Comparison of ENCODE assay signal across 30 cellular contexts in the genomic region with DNA sequence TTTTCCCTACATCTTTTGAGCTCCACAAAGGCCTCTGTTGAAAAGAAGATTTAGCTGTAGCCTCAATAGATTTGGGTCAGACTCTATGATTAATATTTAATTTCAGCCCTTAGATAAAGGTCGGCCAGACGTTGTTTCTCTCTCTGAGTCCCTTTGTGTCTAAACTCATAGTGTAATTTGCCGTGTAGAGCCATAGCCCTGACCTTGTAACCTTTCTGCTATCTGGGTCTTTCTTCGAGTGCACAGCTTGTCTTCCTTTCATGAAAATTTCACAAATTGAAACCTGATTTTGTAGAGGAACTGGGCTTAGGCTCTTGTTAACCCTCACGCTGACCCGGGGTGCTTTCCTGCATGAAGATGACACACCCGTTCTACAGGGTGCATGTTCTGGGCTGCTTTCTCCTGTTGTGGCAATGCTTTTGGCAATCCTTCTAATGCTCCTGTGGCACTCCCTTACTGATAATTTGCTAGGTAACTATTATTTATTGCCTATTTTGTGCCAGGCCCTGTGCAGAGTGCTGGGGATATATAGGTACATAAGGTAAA. TPM values are rescaled to one million over a fixed set of nuclear protein-coding genes. Genes with fewer than 3 reads are reported as not detected.
DNase-seq lines count a peak whose midpoint lies in the region; ATAC-seq, FAIRE-seq and TF ChIP-seq lines count a peak whose summit lies in the region.
"Had no signal": no experiment of that assay in that cellular context is flagged by ENCODE, and none has a peak within 500 bp of the region (broad histone marks: within the 10 kb centered on the region; RNA-seq: fewer than 3 reads in every experiment).

No MANE protein-coding gene starts in this region.

- H3K23ac ChIP-seq in H1 (ENCODE audit: insufficient read length): no peak overlapping the region

- H3K56ac ChIP-seq in H1 (replicated peaks; ENCODE audit: insufficient read length, low read depth, low read length): no peak overlapping the region

- H3K4ac ChIP-seq in H1 (replicated peaks; ENCODE audit: insufficient read length, low read depth, low read length): no peak overlapping the region

- H2BK120ac ChIP-seq in H1 (replicated peaks; ENCODE audit: low read depth, low read length): no peak overlapping the region

- H2BK12ac ChIP-seq in H1 (ENCODE audit: low read depth, low read length): no peak overlapping the region

- no peaks in the 10 kb centered on the region for H3K23me2 ChIP-seq in H1 (ENCODE audit: low read depth, low read length)

- no peaks in the 10 kb centered on the region for H3K79me1 ChIP-seq in H1 (ENCODE audit: low read depth, low read length)

- intact Hi-C loops in pancreas (cut with DNase I): no loop called here
- intact Hi-C loops in activated CD4-positive, alpha-beta T cell treated with anti-CD3 and anti-CD28 coated beads for 36 hours (cut with DNase I, micrococcal nuclease): no loop called here

- H3K9me3 ChIP-seq in H1 (ENCODE audit: insufficient read depth in 2 of 2, low read depth in 1 of 2, low read length in 1 of 2): no peaks in the 10 kb centered on the region
- no peaks in the 10 kb centered on the region for H3K9me3 ChIP-seq in pancreas
- no peaks in the 10 kb centered on the region for H3K9me3 ChIP-seq in tibial nerve
- H3K9me3 ChIP-seq: BE2C, HAP-1, MG63 had no signal

- no peak overlapping the region for H3K4me2 ChIP-seq in H1 (ENCODE audit: insufficient read depth in 1 of 2, low read depth in 2 of 2, low read length in 2 of 2)

- H4K8ac ChIP-seq in H1 (ENCODE audit: extremely low read depth, insufficient read depth, low read length): no peak overlapping the region

- FAIRE-seq in H1 (lab: Jason Lieb, UNC): no peak
- no peak for FAIRE-seq in pancreas (lab: Jason Lieb, UNC)
- FAIRE-seq: GM12892, GM19239, HTR-8/SVneo had no signal

- TF ChIP-seq RAD21 in H1 (IDR thresholded peaks at IDR 0.05 in 1 of 2, conservative IDR thresholded peaks at IDR 0.05 in 1 of 2; ENCODE audit: low read depth in 2 of 2, low read length in 2 of 2): no peak

- WGBS in H1 (ENCODE audit: extremely low coverage in 1 of 2, insufficient coverage in 1 of 2, insufficient read length in 1 of 2, insufficient replicate concordance in 2 of 2, low coverage in 1 of 2, low lambda C conversion rate in 2 of 2, missing lambda C conversion rate in 1 of 2), 2 experiments: 86% methylated on average over 7 of the region's 7 CpGs; no CpG with 5 or more reads in 1 of the 2 experiments
- 39 to 45% methylated on average over 7 of the region's 7 CpGs for WGBS in pancreas, 2 donors
- 46 to 47% methylated on average over 7 of the region's 7 CpGs for WGBS in tibial nerve, 2 donors

- H2BK15ac ChIP-seq in H1 (ENCODE audit: low read length): no peak overlapping the region

- H3K4me3 ChIP-seq in H1 (ENCODE audit: extremely low read depth in 1 of 4, insufficient read depth in 2 of 4, low read depth in 3 of 4, low read length in 4 of 4) (no peak overlapping the region), pancreas (no peak overlapping the region), tibial nerve (no peak overlapping the region)
- H3K4me3 ChIP-seq: GM23248, HAP-1, MG63 had no signal

- H3K79me2 ChIP-seq in H1 (ENCODE audit: control insufficient read depth in 1 of 2, insufficient read depth in 2 of 2, low read length in 2 of 2): no peaks in the 10 kb centered on the region

- H3K4me3 Mint-ChIP-seq in activated CD4-positive, alpha-beta T cell treated with anti-CD3 and anti-CD28 coated beads for 36 hours: no peak overlapping the region
- H3K4me3 Mint-ChIP-seq: CD14-positive monocyte; CD8-positive, alpha-beta memory T cell; HFFc6 had no signal

- H3K36me3 ChIP-seq in H1 (ENCODE audit: control insufficient read depth in 2 of 4, insufficient read depth in 4 of 4, low read length in 3 of 4): no peaks in the 10 kb centered on the region
- H3K36me3 ChIP-seq in pancreas: no peaks in the 10 kb centered on the region
- H3K36me3 ChIP-seq in tibial nerve: no peaks in the 10 kb centered on the region
- H3K36me3 ChIP-seq: BE2C, HAP-1, MG63 had no signal

- H4K91ac ChIP-seq in H1 (replicated peaks; ENCODE audit: insufficient read length, low read length): no peak overlapping the region

- no peak overlapping the region for H2BK5ac ChIP-seq in H1 (ENCODE audit: low read depth, low read length)

- H3K18ac ChIP-seq in H1 (ENCODE audit: extremely low read depth, low read length): no peak overlapping the region

- peaks cover 0 to 1% of the 10 kb centered on the region in 2 experiments for H4K20me1 ChIP-seq in H1 (replicated peaks in 1 of 2; ENCODE audit: control insufficient read depth in 1 of 2, insufficient read depth in 2 of 2, low read length in 2 of 2)

- H3K27ac ChIP-seq in H1 (ENCODE audit: low read depth, low read length) (no peak overlapping the region), pancreas (no peak overlapping the region), tibial nerve (no peak overlapping the region)
- H3K27ac ChIP-seq: GM23248 had no signal

- no peak overlapping the region for H3K9ac ChIP-seq in H1 (replicated peaks in 1 of 4; ENCODE audit: extremely low read depth in 1 of 4, low read depth in 3 of 4, low read length in 3 of 4)
- H3K9ac ChIP-seq: GM23248 had no signal

- no peaks in the 10 kb centered on the region for H3K36me3 Mint-ChIP-seq in activated CD4-positive, alpha-beta T cell treated with anti-CD3 and anti-CD28 coated beads for 36 hours (ENCODE audit: low read depth)
- H3K36me3 Mint-ChIP-seq: CD14-positive monocyte; CD8-positive, alpha-beta memory T cell had no signal

- H3K4me1 Mint-ChIP-seq in activated CD4-positive, alpha-beta T cell treated with anti-CD3 and anti-CD28 coated beads for 36 hours: no peaks in the 10 kb centered on the region
- H3K4me1 Mint-ChIP-seq: CD8-positive, alpha-beta memory T cell had no signal

- no peak overlapping the region for H4K5ac ChIP-seq in H1 (ENCODE audit: insufficient read length, low read depth, low read length)

- no peak overlapping the region for H2AK5ac ChIP-seq in H1 (ENCODE audit: low read depth, low read length)

- no peaks in the 10 kb centered on the region for H3K4me1 ChIP-seq in H1 (replicated peaks in 1 of 4; ENCODE audit: control insufficient read depth in 3 of 4, insufficient read depth in 4 of 4, low read length in 3 of 4)
- H3K4me1 ChIP-seq in pancreas: peaks cover 0 to 6% (median 0%) of the 10 kb centered on the region in 3 donors
- H3K4me1 ChIP-seq in tibial nerve: peaks cover 0 to 16% (median 0%) of the 10 kb centered on the region in 4 donors
- H3K4me1 ChIP-seq: HAP-1 had no signal

- CTCF ChIA-PET in H1 (lab: Charles Lee; ENCODE audit: partially characterized antibody): interaction anchor here (1.2 kb wide), 1 partner anchor 13 kb away, joined by 5 read pairs; no protein-coding TSS in a partner anchor
- CTCF ChIA-PET in activated CD4-positive, alpha-beta T cell treated with anti-CD3 and anti-CD28 coated beads for 36 hours (lab: Charles Lee): no interaction called here

- TF ChIP-seq EP300 in H1 (IDR thresholded peaks at IDR 0.05; ENCODE audit: borderline replicate concordance in 1 of 2, low read depth in 2 of 2, low read length in 2 of 2) (no peak), tibial nerve (IDR thresholded peaks at IDR 0.05) (no peak)

- POLR2A ChIA-PET in H1 (lab: Charles Lee; ENCODE audit: partially characterized antibody): no interaction called here
- POLR2A ChIA-PET in activated CD4-positive, alpha-beta T cell treated with anti-CD3 and anti-CD28 coated beads for 36 hours (lab: Charles Lee): no interaction called here

- TF ChIP-seq POLR2A in H1 (IDR thresholded peaks at IDR 0.05; ENCODE audit: control extremely low read depth in 1 of 2, low read depth in 2 of 2, low read length in 2 of 2): no peak
- no peak for TF ChIP-seq POLR2A in tibial nerve (IDR thresholded peaks at IDR 0.05)

- H3K27ac Mint-ChIP-seq in activated CD4-positive, alpha-beta T cell treated with anti-CD3 and anti-CD28 coated beads for 36 hours: no peak overlapping the region
- H3K27ac Mint-ChIP-seq: CD8-positive, alpha-beta memory T cell; HFFc6 had no signal

- H2AFZ ChIP-seq in H1 (ENCODE audit: low read length): peak overlapping the region; percentile 61; the same call in 1 of the 2 replicates
- H2AFZ ChIP-seq: GM23248 had no signal

- ATAC-seq in GM18867 (IDR thresholded peaks at IDR 0.05; ENCODE audit: unreplicated experiment) (peak; percentile 43), pancreas (peak in 3 of 4 donors; percentile 42 to 54 (median 48))
- no peak for ATAC-seq in activated CD4-positive, alpha-beta T cell treated with anti-CD3 and anti-CD28 coated beads for 36 hours
- ATAC-seq: Panc1 had no signal

- H3K14ac ChIP-seq in H1 (ENCODE audit: insufficient read length): no peak overlapping the region

- H2BK20ac ChIP-seq in H1 (ENCODE audit: low read length): no peak overlapping the region

- no peak for DNase-seq in H1 (ENCODE audit: low read depth in 1 of 2, low spot score in 2 of 2)
- DNase-seq in islet precursor cell: peak; percentile 25
- DNase-seq in pancreas: no peak
- no peak for DNase-seq in tibial nerve (ENCODE audit: low spot score in 2 of 2)
- no peak for DNase-seq in EL
- no peak for DNase-seq in NCI-H748 treated with DMSO at 0.1 percent for 48 hours (lab: John Stamatoyannopoulos, UW)
- no peak for DNase-seq in activated CD4-positive, alpha-beta T cell treated with anti-CD3 and anti-CD28 coated beads for 36 hours
- DNase-seq: 8988T; ACHN; BE2C; CD8-positive, alpha-beta memory T cell; DMS 273 treated with DMSO at 0.1 percent for 48 hours; DMS79 treated with DMSO at 0.1 percent for 48 hours; GM23248; HFFc6; KBM-7; MG63; NCI-H1105 treated with DMSO at 0.1 percent for 48 hours; NCI-H146; NCI-H1930; NCI-H2107; NCI-H526 treated with DMSO at 0.1 percent for 48 hours; SHP77 treated with DMSO at 0.1 percent for 48 hours had no signal

- no peaks in the 10 kb centered on the region for H3K9me3 Mint-ChIP-seq in activated CD4-positive, alpha-beta T cell treated with anti-CD3 and anti-CD28 coated beads for 36 hours (ENCODE audit: low read depth)
- H3K9me3 Mint-ChIP-seq: CD8-positive, alpha-beta memory T cell; HFFc6 had no signal

- no peaks in the 10 kb centered on the region for H3K27me3 ChIP-seq in H1 (replicated peaks in 1 of 4; ENCODE audit: control insufficient read depth in 3 of 4, extremely low read depth in 1 of 4, insufficient read depth in 3 of 4, low read length in 3 of 4)
- H3K27me3 ChIP-seq in pancreas: no peaks in the 10 kb centered on the region
- H3K27me3 ChIP-seq in tibial nerve: no peaks in the 10 kb centered on the region
- H3K27me3 ChIP-seq: BE2C, MG63 had no signal

- TF ChIP-seq CTCF in H1 (IDR thresholded peaks at IDR 0.05; ENCODE audit: control extremely low read depth in 1 of 3, insufficient read depth in 1 of 3, low read depth in 1 of 3, low read length in 3 of 3) (no peak), pancreas (IDR thresholded peaks at IDR 0.05) (no peak), tibial nerve (IDR thresholded peaks at IDR 0.05) (no peak)

- H3K27me3 Mint-ChIP-seq in activated CD4-positive, alpha-beta T cell treated with anti-CD3 and anti-CD28 coated beads for 36 hours: peaks cover 8% of the 10 kb centered on the region

RNA-seq across cellular contexts. Expression of a gene that starts 21.2 kb away (rescaled TPM):
- total RNA-seq in H1 (2021; fragmentation: NEBNext Ultra II Directional; extraction: Animal tissue kit (Norgen Biotek cat#: 25700)): 1.1 and 2.2 TPM in 2 replicates
- 0.16 and 0.33 TPM in 2 replicates for polyA plus RNA-seq in H1 (2011; rRNA removed)
- 0.61 TPM for polyA plus RNA-seq in H1 (2011; cell fraction: cytosol; rRNA removed)
- 0.54 TPM for polyA plus RNA-seq in H1 (2011; cell fraction: nucleus; rRNA removed)
- 0.64 to 2.3 TPM (median 0.90 TPM) in 4 replicates for polyA plus RNA-seq in H1 (2012, experiment 1 of 2)
- not detected for polyA plus RNA-seq in H1 (2012, experiment 2 of 2)
- 0.87 TPM for polyA plus RNA-seq in H1 (2013, experiment 1 of 2)
- polyA plus RNA-seq in H1 (2013, experiment 2 of 2): 1.2 TPM
- not detected in 2 replicates for polyA minus RNA-seq in H1 (2011; rRNA and poly(A)+ RNA removed)
- not detected for polyA minus RNA-seq in H1 (2011; cell fraction: cytosol; rRNA and poly(A)+ RNA removed)
- 1.3 TPM for polyA minus RNA-seq in H1 (2011; cell fraction: nucleus; rRNA and poly(A)+ RNA removed)
- 1 to 10 TPM in 5 of 6 donors, under 1 TPM in 1; 0.88 to 6.4 (median 2.1) TPM for total RNA-seq in pancreas
- polyA plus RNA-seq in pancreas: 1 to 10 TPM; 7.0 to 8.1 TPM
- 1 to 10 TPM in 3 of 4 donors, under 1 TPM in 1; 0.78 to 5.4 (median 2.2) TPM for total RNA-seq in tibial nerve
- total RNA-seq in activated CD4-positive, alpha-beta T cell treated with anti-CD3 and anti-CD28 coated beads for 36 hours: under 1 TPM; 0.67 to 0.69 TPM
- total RNA-seq: GM23248 had no signal

RNA-seq across cellular contexts. Expression of a gene that starts 51.8 kb away (rescaled TPM):
- total RNA-seq in H1 (2021; fragmentation: NEBNext Ultra II Directional; extraction: Animal tissue kit (Norgen Biotek cat#: 25700)): 50.4 and 50.5 TPM in 2 replicates
- polyA plus RNA-seq in H1 (2011; rRNA removed): 17.1 and 23.0 TPM in 2 replicates
- 35.7 TPM for polyA plus RNA-seq in H1 (2011; cell fraction: cytosol; rRNA removed)
- polyA plus RNA-seq in H1 (2011; cell fraction: nucleus; rRNA removed): 35.8 TPM
- 21.6 to 48.4 TPM (median 26.3 TPM) in 4 replicates for polyA plus RNA-seq in H1 (2012, experiment 1 of 2)
- 3.2 TPM for polyA plus RNA-seq in H1 (2012, experiment 2 of 2)
- polyA plus RNA-seq in H1 (2013, experiment 1 of 2): 31.7 TPM
- 31.0 TPM for polyA plus RNA-seq in H1 (2013, experiment 2 of 2)
- 30.4 and 42.0 TPM in 2 replicates for polyA minus RNA-seq in H1 (2011; rRNA and poly(A)+ RNA removed)
- 19.4 TPM for polyA minus RNA-seq in H1 (2011; cell fraction: cytosol; rRNA and poly(A)+ RNA removed)
- polyA minus RNA-seq in H1 (2011; cell fraction: nucleus; rRNA and poly(A)+ RNA removed): 72.0 TPM
- total RNA-seq in pancreas: 100 to 1,000 TPM in 2 of 6 donors, 10 to 100 TPM in 4; 44.7 to 141 (median 72.6) TPM
- polyA plus RNA-seq in pancreas: 100 to 1,000 TPM in 1 of 2 donors, 10 to 100 TPM in 1; 45.3 to 102 TPM
- 100 to 1,000 TPM in 2 of 4 donors, 10 to 100 TPM in 2; 85.2 to 116 (median 102) TPM for total RNA-seq in tibial nerve
- 10 to 100 TPM; 40.3 to 48.9 TPM for total RNA-seq in activated CD4-positive, alpha-beta T cell treated with anti-CD3 and anti-CD28 coated beads for 36 hours
